ENCODE assay signal across 1 cellular context in the genomic region with DNA sequence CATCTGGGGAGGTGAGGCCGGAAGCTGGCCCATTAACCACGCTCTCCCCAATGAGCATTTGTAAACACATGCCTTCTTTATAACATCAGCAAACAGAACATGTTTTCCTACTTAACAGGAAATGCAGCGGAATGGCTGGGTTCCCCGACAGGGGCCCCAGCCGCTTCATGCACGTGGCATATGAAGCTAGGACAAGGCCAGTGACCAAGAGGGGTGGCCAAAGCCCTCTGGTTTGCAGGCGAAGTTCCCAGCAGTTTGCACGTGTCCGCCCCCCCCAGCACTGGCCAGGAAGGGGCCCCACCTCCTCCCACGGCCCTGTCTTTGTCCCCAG.
TF ChIP-seq lines count a peak whose summit lies in the region.

No MANE protein-coding gene starts in this region.

TF ChIP-seq in K562, 482 proteins besides CTCF, POLR2A, EP300 and RAD21 (continued from another document):
- TF ChIP-seq, protein P1, sequence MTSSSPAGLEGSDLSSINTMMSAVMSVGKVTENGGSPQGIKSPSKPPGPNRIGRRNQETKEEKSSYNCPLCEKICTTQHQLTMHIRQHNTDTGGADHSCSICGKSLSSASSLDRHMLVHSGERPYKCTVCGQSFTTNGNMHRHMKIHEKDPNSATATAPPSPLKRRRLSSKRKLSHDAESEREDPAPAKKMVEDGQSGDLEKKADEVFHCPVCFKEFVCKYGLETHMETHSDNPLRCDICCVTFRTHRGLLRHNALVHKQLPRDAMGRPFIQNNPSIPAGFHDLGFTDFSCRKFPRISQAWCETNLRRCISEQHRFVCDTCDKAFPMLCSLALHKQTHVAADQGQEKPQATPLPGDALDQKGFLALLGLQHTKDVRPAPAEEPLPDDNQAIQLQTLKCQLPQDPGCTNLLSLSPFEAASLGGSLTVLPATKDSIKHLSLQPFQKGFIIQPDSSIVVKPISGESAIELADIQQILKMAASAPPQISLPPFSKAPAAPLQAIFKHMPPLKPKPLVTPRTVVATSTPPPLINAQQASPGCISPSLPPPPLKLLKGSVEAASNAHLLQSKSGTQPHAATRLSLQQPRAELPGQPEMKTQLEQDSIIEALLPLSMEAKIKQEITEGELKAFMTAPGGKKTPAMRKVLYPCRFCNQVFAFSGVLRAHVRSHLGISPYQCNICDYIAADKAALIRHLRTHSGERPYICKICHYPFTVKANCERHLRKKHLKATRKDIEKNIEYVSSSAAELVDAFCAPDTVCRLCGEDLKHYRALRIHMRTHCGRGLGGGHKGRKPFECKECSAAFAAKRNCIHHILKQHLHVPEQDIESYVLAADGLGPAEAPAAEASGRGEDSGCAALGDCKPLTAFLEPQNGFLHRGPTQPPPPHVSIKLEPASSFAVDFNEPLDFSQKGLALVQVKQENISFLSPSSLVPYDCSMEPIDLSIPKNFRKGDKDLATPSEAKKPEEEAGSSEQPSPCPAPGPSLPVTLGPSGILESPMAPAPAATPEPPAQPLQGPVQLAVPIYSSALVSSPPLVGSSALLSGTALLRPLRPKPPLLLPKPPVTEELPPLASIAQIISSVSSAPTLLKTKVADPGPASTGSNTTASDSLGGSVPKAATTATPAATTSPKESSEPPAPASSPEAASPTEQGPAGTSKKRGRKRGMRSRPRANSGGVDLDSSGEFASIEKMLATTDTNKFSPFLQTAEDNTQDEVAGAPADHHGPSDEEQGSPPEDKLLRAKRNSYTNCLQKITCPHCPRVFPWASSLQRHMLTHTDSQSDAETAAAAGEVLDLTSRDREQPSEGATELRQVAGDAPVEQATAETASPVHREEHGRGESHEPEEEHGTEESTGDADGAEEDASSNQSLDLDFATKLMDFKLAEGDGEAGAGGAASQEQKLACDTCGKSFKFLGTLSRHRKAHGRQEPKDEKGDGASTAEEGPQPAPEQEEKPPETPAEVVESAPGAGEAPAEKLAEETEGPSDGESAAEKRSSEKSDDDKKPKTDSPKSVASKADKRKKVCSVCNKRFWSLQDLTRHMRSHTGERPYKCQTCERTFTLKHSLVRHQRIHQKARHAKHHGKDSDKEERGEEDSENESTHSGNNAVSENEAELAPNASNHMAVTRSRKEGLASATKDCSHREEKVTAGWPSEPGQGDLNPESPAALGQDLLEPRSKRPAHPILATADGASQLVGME (CRISPR knock-in tag; IDR thresholded peaks at IDR 0.05), result no peak
- TF ChIP-seq RBM39 (optimal IDR thresholded peaks at IDR 0.05; ENCODE audit: low read depth, low read length) (no peak), ADNP (tag; IDR thresholded peaks at IDR 0.05) (no peak), NR2C1 (IDR thresholded peaks at IDR 0.05) (no peak), NR2C1 (tag; IDR thresholded peaks at IDR 0.05) (0 out of 2 replicates have a peak, but pooled peaks have one; percentile 20), HCFC1 (IDR thresholded peaks at IDR 0.05; ENCODE audit: low read depth, low read length) (no peak), HOXB6 (CRISPR knock-in tag; IDR thresholded peaks at IDR 0.05; ENCODE audit: borderline replicate concordance) (no peak), C11orf30 (IDR thresholded peaks at IDR 0.05; ENCODE audit: low read depth) (no peak), U2AF2 (optimal IDR thresholded peaks at IDR 0.05; ENCODE audit: low read depth, low read length) (no peak), EP400 (IDR thresholded peaks at IDR 0.05) (no peak), ELF1 (tag; IDR thresholded peaks at IDR 0.05) (no peak), ZNF23 (CRISPR knock-in tag; IDR thresholded peaks at IDR 0.05) (no peak), JUNB (CRISPR knock-in tag; conservative IDR thresholded peaks at IDR 0.05) (no peak), CSDE1 (IDR thresholded peaks at IDR 0.05) (no peak), TAF9B (IDR thresholded peaks at IDR 0.05; ENCODE audit: partially characterized antibody) (no peak), ZEB2 (IDR thresholded peaks at IDR 0.05) (no peak), HNRNPL (IDR thresholded peaks at IDR 0.05; ENCODE audit: low read depth, low read length) (no peak), ZNF77 (CRISPR knock-in tag; IDR thresholded peaks at IDR 0.05) (no peak), TEAD1 (CRISPR knock-in tag; IDR thresholded peaks at IDR 0.05) (0 out of 4 replicates have a peak, but pooled peaks of 1 of the 2 experiments have one; percentile 23), CREM (IDR thresholded peaks at IDR 0.05; ENCODE audit: low read depth) (0 out of 2 replicates have a peak, but pooled peaks have one; percentile 3), SMARCA5 (IDR thresholded peaks at IDR 0.05) (no peak), ARNT (IDR thresholded peaks at IDR 0.05) (no peak), NR4A1 (CRISPR knock-in tag; IDR thresholded peaks at IDR 0.05) (0 out of 2 replicates have a peak, but pooled peaks have one; percentile 50), NR4A1 (tag; IDR thresholded peaks at IDR 0.05) (no peak; the same call in 1 of the 2 replicates), ZNF274 (IDR thresholded peaks at IDR 0.05; ENCODE audit: borderline replicate concordance, low read depth, low read length) (no peak), STAT5B (CRISPR knock-in tag; IDR thresholded peaks at IDR 0.05) (no peak)
- TF ChIP-seq, protein P2, sequence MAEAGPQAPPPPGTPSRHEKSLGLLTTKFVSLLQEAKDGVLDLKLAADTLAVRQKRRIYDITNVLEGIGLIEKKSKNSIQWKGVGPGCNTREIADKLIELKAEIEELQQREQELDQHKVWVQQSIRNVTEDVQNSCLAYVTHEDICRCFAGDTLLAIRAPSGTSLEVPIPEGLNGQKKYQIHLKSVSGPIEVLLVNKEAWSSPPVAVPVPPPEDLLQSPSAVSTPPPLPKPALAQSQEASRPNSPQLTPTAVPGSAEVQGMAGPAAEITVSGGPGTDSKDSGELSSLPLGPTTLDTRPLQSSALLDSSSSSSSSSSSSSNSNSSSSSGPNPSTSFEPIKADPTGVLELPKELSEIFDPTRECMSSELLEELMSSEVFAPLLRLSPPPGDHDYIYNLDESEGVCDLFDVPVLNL (CRISPR knock-in tag; IDR thresholded peaks at IDR 0.05; ENCODE audit: low read depth), result 0 out of 2 replicates have a peak, but pooled peaks have one; percentile 34
- TF ChIP-seq, protein P3, sequence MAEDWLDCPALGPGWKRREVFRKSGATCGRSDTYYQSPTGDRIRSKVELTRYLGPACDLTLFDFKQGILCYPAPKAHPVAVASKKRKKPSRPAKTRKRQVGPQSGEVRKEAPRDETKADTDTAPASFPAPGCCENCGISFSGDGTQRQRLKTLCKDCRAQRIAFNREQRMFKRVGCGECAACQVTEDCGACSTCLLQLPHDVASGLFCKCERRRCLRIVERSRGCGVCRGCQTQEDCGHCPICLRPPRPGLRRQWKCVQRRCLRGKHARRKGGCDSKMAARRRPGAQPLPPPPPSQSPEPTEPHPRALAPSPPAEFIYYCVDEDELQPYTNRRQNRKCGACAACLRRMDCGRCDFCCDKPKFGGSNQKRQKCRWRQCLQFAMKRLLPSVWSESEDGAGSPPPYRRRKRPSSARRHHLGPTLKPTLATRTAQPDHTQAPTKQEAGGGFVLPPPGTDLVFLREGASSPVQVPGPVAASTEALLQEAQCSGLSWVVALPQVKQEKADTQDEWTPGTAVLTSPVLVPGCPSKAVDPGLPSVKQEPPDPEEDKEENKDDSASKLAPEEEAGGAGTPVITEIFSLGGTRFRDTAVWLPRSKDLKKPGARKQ (CRISPR knock-in tag; IDR thresholded peaks at IDR 0.05), result no peak
- TF ChIP-seq, protein P4, sequence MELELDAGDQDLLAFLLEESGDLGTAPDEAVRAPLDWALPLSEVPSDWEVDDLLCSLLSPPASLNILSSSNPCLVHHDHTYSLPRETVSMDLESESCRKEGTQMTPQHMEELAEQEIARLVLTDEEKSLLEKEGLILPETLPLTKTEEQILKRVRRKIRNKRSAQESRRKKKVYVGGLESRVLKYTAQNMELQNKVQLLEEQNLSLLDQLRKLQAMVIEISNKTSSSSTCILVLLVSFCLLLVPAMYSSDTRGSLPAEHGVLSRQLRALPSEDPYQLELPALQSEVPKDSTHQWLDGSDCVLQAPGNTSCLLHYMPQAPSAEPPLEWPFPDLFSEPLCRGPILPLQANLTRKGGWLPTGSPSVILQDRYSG (tag; conservative IDR thresholded peaks at IDR 0.05; ENCODE audit: low read depth), result 0 out of 2 replicates have a peak, but pooled peaks have one; percentile 44
- TF ChIP-seq, protein P5, sequence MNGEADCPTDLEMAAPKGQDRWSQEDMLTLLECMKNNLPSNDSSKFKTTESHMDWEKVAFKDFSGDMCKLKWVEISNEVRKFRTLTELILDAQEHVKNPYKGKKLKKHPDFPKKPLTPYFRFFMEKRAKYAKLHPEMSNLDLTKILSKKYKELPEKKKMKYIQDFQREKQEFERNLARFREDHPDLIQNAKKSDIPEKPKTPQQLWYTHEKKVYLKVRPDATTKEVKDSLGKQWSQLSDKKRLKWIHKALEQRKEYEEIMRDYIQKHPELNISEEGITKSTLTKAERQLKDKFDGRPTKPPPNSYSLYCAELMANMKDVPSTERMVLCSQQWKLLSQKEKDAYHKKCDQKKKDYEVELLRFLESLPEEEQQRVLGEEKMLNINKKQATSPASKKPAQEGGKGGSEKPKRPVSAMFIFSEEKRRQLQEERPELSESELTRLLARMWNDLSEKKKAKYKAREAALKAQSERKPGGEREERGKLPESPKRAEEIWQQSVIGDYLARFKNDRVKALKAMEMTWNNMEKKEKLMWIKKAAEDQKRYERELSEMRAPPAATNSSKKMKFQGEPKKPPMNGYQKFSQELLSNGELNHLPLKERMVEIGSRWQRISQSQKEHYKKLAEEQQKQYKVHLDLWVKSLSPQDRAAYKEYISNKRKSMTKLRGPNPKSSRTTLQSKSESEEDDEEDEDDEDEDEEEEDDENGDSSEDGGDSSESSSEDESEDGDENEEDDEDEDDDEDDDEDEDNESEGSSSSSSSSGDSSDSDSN (IDR thresholded peaks at IDR 0.05; ENCODE audit: borderline replicate concordance in 1 of 2, low read depth in 2 of 2, low read length in 2 of 2), result no peak
- TF ChIP-seq, protein P6, sequence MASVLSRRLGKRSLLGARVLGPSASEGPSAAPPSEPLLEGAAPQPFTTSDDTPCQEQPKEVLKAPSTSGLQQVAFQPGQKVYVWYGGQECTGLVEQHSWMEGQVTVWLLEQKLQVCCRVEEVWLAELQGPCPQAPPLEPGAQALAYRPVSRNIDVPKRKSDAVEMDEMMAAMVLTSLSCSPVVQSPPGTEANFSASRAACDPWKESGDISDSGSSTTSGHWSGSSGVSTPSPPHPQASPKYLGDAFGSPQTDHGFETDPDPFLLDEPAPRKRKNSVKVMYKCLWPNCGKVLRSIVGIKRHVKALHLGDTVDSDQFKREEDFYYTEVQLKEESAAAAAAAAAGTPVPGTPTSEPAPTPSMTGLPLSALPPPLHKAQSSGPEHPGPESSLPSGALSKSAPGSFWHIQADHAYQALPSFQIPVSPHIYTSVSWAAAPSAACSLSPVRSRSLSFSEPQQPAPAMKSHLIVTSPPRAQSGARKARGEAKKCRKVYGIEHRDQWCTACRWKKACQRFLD (CRISPR knock-in tag; IDR thresholded peaks at IDR 0.05), result peak; percentile 88; the same call in 1 of the 2 replicates
